ENCODE assay signal across 11 cellular contexts in genomic region chr1:204255225-204255624, GRCh38.
A peak's percentile ranks its signal among the peaks of the same experiment; 100 is the strongest.
DNase-seq lines count a peak whose midpoint lies in the region; ATAC-seq and TF ChIP-seq lines count a peak whose summit lies in the region.
"Had no signal": no experiment of that assay in that cellular context is flagged by ENCODE, and none has a peak within 500 bp of the region (broad histone marks: within the 10 kb centered on the region; RNA-seq: fewer than 3 reads in every experiment).

No MANE protein-coding gene starts in this region.

- no peak overlapping the region for H3K4me3 ChIP-seq in HUES48 (ENCODE audit: low read depth, low read length)
- H3K4me3 ChIP-seq: prostate gland had no signal

- no peak overlapping the region for H3K9ac ChIP-seq in HUES48 (ENCODE audit: low read depth, low read length)

- DNase-seq in NCI-H524 (lab: John Stamatoyannopoulos, UW) (peak; percentile 74 to 93), iPS DF 19.7 (ENCODE audit: low read depth, low spot score) (peak; percentile 40)
- DNase-seq in stimulated activated CD4-positive, alpha-beta T cell treated with anti-CD3 and anti-CD28 coated beads, Interleukin-1b, Interleukin-23, amount 100 ng/mL, for 48 hours: no peak
- DNase-seq: SW 1271 had no signal

- H3K27ac ChIP-seq in C4-2B (peak overlapping the region; percentile 61), HUES48 (ENCODE audit: low read depth, low read length) (peak overlapping the region; percentile 57)

- TF ChIP-seq CTCF in C4-2B (conservative IDR thresholded peaks at IDR 0.05): no peak

- no peaks in the 10 kb centered on the region for H3K27me3 ChIP-seq in HUES48 (ENCODE audit: control insufficient read depth, insufficient read depth, low read length)

- no peak for ATAC-seq in HG02973 (IDR thresholded peaks at IDR 0.05; ENCODE audit: unreplicated experiment)
- ATAC-seq in GM18873 (IDR thresholded peaks at IDR 0.05; ENCODE audit: low FRiP score, unreplicated experiment): no peak
- no peak for ATAC-seq in GM21526 (IDR thresholded peaks at IDR 0.05; ENCODE audit: low FRiP score, unreplicated experiment)
- ATAC-seq: activated CD4-positive, CD25-positive, alpha-beta regulatory T cell treated with anti-CD3 and anti-CD28 coated beads, Interleukin-2, amount 50 U/mL, for 24 hours had no signal

- no peaks in the 10 kb centered on the region for H3K9me3 ChIP-seq in HUES48 (ENCODE audit: control insufficient read depth, insufficient read depth, low read length)
- H3K9me3 ChIP-seq: prostate gland had no signal

- H3K4me1 ChIP-seq in HUES48 (ENCODE audit: control insufficient read depth, insufficient read depth, low read length): peaks cover 31% of the 10 kb centered on the region

- no peaks in the 10 kb centered on the region for H3K36me3 ChIP-seq in HUES48 (ENCODE audit: control insufficient read depth, insufficient read depth, low read length)
- H3K36me3 ChIP-seq: prostate gland had no signal
